Comparison of ENCODE assay signal across 8 cellular contexts in the genomic region with DNA sequence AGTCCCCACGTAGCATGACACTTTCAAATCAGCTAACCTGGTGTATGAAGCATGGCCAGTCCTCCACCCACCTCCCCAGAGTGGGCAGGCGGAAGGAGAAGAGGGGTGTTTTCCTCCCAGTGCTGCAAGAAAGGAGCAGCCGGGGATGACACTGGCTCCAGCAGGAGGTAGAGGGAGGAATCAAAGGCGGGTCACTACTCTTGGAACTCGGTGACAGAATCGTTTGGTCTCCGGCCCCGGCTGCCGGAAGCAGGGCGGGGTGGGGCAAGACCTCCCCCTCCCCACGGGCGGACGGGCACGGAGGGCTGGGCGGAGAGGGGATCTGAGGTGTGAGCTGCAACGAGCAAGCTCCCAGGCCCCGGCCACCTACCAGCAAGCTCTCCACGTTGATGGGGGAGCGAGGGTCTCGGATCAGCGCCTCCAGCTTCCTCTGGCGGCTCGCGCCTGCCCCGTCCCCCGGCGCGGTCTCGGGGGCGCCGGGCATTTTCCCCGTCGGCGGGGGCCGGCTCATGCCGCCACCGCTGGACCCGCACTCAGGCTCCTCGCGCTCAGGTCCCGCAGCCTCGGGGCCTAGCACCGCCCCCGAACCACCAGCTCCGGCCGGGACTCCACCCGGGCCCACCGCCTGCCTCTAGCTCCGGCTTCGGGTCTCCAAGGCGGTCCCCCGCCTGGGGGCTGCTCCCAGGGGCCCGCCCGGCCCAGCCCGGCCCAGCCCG. TPM values are rescaled to one million over a fixed set of nuclear protein-coding genes. Genes with fewer than 3 reads are reported as not detected.
DNase-seq lines count a peak whose midpoint lies in the region; ATAC-seq and TF ChIP-seq lines count a peak whose summit lies in the region.

No MANE protein-coding gene starts in this region.

- ATAC-seq in GM19328 (IDR thresholded peaks at IDR 0.05; ENCODE audit: unreplicated experiment) (peak; percentile 24), HG03378 (IDR thresholded peaks at IDR 0.05; ENCODE audit: unreplicated experiment) (peak; percentile 39)

- peaks cover 41 to 51% (median 44%) of the 10 kb centered on the region in 3 donors for H3K4me1 Mint-ChIP-seq in CD8-positive, alpha-beta memory T cell
- peaks cover 35% of the 10 kb centered on the region for H3K4me1 Mint-ChIP-seq in progenitor cell of endocrine pancreas (ENCODE audit: low read depth)

- no peaks in the 10 kb centered on the region for H3K9me3 ChIP-seq in CD8-positive, alpha-beta memory T cell (ENCODE audit: low read length)
- no peaks in the 10 kb centered on the region for H3K9me3 ChIP-seq in cardiac muscle cell (ENCODE audit: low read depth)

- peaks cover 18% of the 10 kb centered on the region for H3K4me1 ChIP-seq in CD8-positive, alpha-beta memory T cell (ENCODE audit: insufficient read depth, low read length)
- H3K4me1 ChIP-seq in cardiac muscle cell (ENCODE audit: low read depth) = peaks cover 26% of the 10 kb centered on the region

- H3K27ac Mint-ChIP-seq in CD8-positive, alpha-beta memory T cell = peak overlapping the region; percentile 77 to 99 (median 93)
- H3K27ac Mint-ChIP-seq in progenitor cell of endocrine pancreas = peak overlapping the region; percentile 98

- CTCF ChIA-PET in CD8-positive, alpha-beta memory T cell (lab: Charles Lee) = interaction anchor here (1.5 kb wide), 1 partner anchor 211 kb away, joined by 6 read pairs; a partner anchor contains a TSS

- H3K4me3 ChIP-seq in CD8-positive, alpha-beta memory T cell (ENCODE audit: low read length) = peak overlapping the region; percentile 74
- H3K4me3 ChIP-seq in cardiac muscle cell = peak overlapping the region; percentile 98

- peak; percentile 4 to 51 (median 21) for DNase-seq in CD8-positive, alpha-beta memory T cell
- DNase-seq in RKO (ENCODE audit: low spot score) (peak; percentile 70), cardiac muscle cell (ENCODE audit: low read depth in 1 of 2, low spot score in 1 of 2) (peak; percentile 27 to 72), progenitor cell of endocrine pancreas (ENCODE audit: low spot score, unreplicated experiment) (peak; percentile 57), superior temporal gyrus (ENCODE audit: extremely low spot score) (no peak)
- peak; percentile 31 for DNase-seq in activated naive CD4-positive, alpha-beta T cell treated with anti-CD3 and anti-CD28 coated beads, Interleukin-2, amount 50 U/mL, for 16 hours

- peak overlapping the region; percentile 94 to 99 (median 99) for H3K4me3 Mint-ChIP-seq in CD8-positive, alpha-beta memory T cell
- peak overlapping the region; percentile 97 for H3K4me3 Mint-ChIP-seq in progenitor cell of endocrine pancreas (ENCODE audit: low read depth)

- POLR2A ChIA-PET in CD8-positive, alpha-beta memory T cell (lab: Charles Lee) = interaction anchor here (1.1 to 1.7 kb wide), 3 partner anchors 122 to 188 kb away, joined by 3 to 7 read pairs (median 6); a partner anchor contains a TSS

- TF ChIP-seq CTCF in cardiac muscle cell (IDR thresholded peaks at IDR 0.05; ENCODE audit: low read depth, low read length) (no peak), progenitor cell of endocrine pancreas (IDR thresholded peaks at IDR 0.05; ENCODE audit: unreplicated experiment) (no peak)

- no peaks in the 10 kb centered on the region for H3K36me3 ChIP-seq in CD8-positive, alpha-beta memory T cell (ENCODE audit: insufficient read depth, low read length)
- no peaks in the 10 kb centered on the region for H3K36me3 ChIP-seq in cardiac muscle cell

- no peaks in the 10 kb centered on the region for H3K27me3 ChIP-seq in CD8-positive, alpha-beta memory T cell (ENCODE audit: insufficient read depth, low read length, poor library complexity, severe bottlenecking)
- no peaks in the 10 kb centered on the region for H3K27me3 ChIP-seq in cardiac muscle cell

- no peaks in the 10 kb centered on the region for H3K9me3 Mint-ChIP-seq in CD8-positive, alpha-beta memory T cell
- no peaks in the 10 kb centered on the region for H3K9me3 Mint-ChIP-seq in progenitor cell of endocrine pancreas (ENCODE audit: low read depth)

- H3K27me3 Mint-ChIP-seq in CD8-positive, alpha-beta memory T cell = peaks cover 0 to 3% of the 10 kb centered on the region in 2 donors
- H3K27me3 Mint-ChIP-seq in progenitor cell of endocrine pancreas = peaks cover 13% of the 10 kb centered on the region

- H3K27ac ChIP-seq in CD8-positive, alpha-beta memory T cell (ENCODE audit: low read depth, low read length) = peak overlapping the region; percentile 58
- H3K27ac ChIP-seq in cardiac muscle cell = peak overlapping the region; percentile 100

- H3K36me3 Mint-ChIP-seq in CD8-positive, alpha-beta memory T cell = peaks cover 0 to 7% (median 0%) of the 10 kb centered on the region in 3 donors
- H3K36me3 Mint-ChIP-seq in progenitor cell of endocrine pancreas (ENCODE audit: insufficient read depth) = no peaks in the 10 kb centered on the region

RNA-seq across cellular contexts. Expression of a gene that starts 0.7 kb away (rescaled TPM):
- total RNA-seq in CD8-positive, alpha-beta memory T cell = 10 to 100 TPM; 19.5 to 22.9 TPM
- polyA plus RNA-seq in CD8-positive, alpha-beta memory T cell = 15.5 TPM
- total RNA-seq in cardiac muscle cell (12.9 and 18.9 TPM in 2 replicates), progenitor cell of endocrine pancreas (41.9 and 43.8 TPM in 2 replicates)
- 30.0 and 31.7 TPM in 2 replicates for polyA plus RNA-seq in cardiac muscle cell
